In genomic region chr7:83439021-83439420, GRCh38 we compare ENCODE assay signal across 15 cellular contexts.
"Had no signal": no experiment of that assay in that cellular context is flagged by ENCODE, and none has a peak within 500 bp of the region (broad histone marks: within the 10 kb centered on the region; RNA-seq: fewer than 3 reads in every experiment).

No MANE protein-coding gene starts in this region.

- H3K36me3 Mint-ChIP-seq: activated naive CD8-positive, alpha-beta T cell treated with anti-CD3 and anti-CD28 coated beads, Interleukin-2, amount 10 ng/mL, durations not matched to agents 7 days and 5 days; naive thymus-derived CD8-positive, alpha-beta T cell; type B pancreatic cell had no signal

- H3K4me3 ChIP-seq: lung had no signal

- H3K4me1 Mint-ChIP-seq: activated naive CD8-positive, alpha-beta T cell treated with anti-CD3 and anti-CD28 coated beads, Interleukin-2, amount 10 ng/mL, durations not matched to agents 7 days and 5 days; naive thymus-derived CD8-positive, alpha-beta T cell had no signal

- H3K27ac Mint-ChIP-seq: activated naive CD8-positive, alpha-beta T cell treated with anti-CD3 and anti-CD28 coated beads, Interleukin-2, amount 10 ng/mL, durations not matched to agents 7 days and 5 days; naive thymus-derived CD8-positive, alpha-beta T cell; T-helper 1 cell treated with Interleukin-12 subunit alpha and Interleukin-12 subunit beta and Interleukin-4 antibody, amounts not matched to agents 30 μg/mL and 1 μg/mL, for 36 hours; type B pancreatic cell had no signal

- H3K4me3 Mint-ChIP-seq: activated naive CD8-positive, alpha-beta T cell treated with anti-CD3 and anti-CD28 coated beads, Interleukin-2, amount 10 ng/mL, durations not matched to agents 7 days and 5 days; naive thymus-derived CD8-positive, alpha-beta T cell; T-helper 1 cell treated with Interleukin-12 subunit alpha and Interleukin-12 subunit beta and Interleukin-4 antibody, amounts not matched to agents 30 μg/mL and 1 μg/mL, for 36 hours; type B pancreatic cell had no signal

- H3K9me3 Mint-ChIP-seq: activated naive CD8-positive, alpha-beta T cell treated with anti-CD3 and anti-CD28 coated beads, Interleukin-2, amount 10 ng/mL, durations not matched to agents 7 days and 5 days; T-helper 1 cell treated with Interleukin-12 subunit alpha and Interleukin-12 subunit beta and Interleukin-4 antibody, amounts not matched to agents 30 μg/mL and 1 μg/mL, for 36 hours; type B pancreatic cell had no signal

- DNase-seq: activated CD4-positive, alpha-beta T cell treated with anti-CD3 and anti-CD28 coated beads, Interleukin-2, amount 50 U/mL, for 4 hours; activated gamma-delta T cell treated with Interleukin-2 at 50 U/mL for 16 hours; activated naive CD8-positive, alpha-beta T cell treated with anti-CD3 and anti-CD28 coated beads, Interleukin-2, amount 10 ng/mL, durations not matched to agents 7 days and 5 days; activated T-cell treated with anti-CD3 and anti-CD28 coated beads, Interleukin-2, amount 50 U/mL, for 1 hour; aorta; caudate nucleus; cortex of kidney; effector memory CD4-positive, alpha-beta T cell; left colon; naive thymus-derived CD8-positive, alpha-beta T cell; stimulated activated CD4-positive, alpha-beta T cell treated with anti-CD3 and anti-CD28 coated beads, Interleukin-2, amount 100 ng/mL, for 24 hours; stimulated activated naive CD4-positive, alpha-beta T cell treated with Interleukin-2 at 50 U/mL for 16 hours had no signal

- H3K27me3 Mint-ChIP-seq: activated naive CD8-positive, alpha-beta T cell treated with anti-CD3 and anti-CD28 coated beads, Interleukin-2, amount 10 ng/mL, durations not matched to agents 7 days and 5 days; naive thymus-derived CD8-positive, alpha-beta T cell; type B pancreatic cell had no signal
